6 cellular contexts compared by ENCODE assay signal in genomic region chr2:34646901-34647300, GRCh38.
"Had no signal": no experiment of that assay in that cellular context is flagged by ENCODE, and none has a peak within 500 bp of the region (broad histone marks: within the 10 kb centered on the region; RNA-seq: fewer than 3 reads in every experiment).

No MANE protein-coding gene starts in this region.

- H3K4me3 ChIP-seq: K562 had no signal

- DNase-seq: KBM-7, KG1 had no signal

- H3K9ac ChIP-seq: KMS-11 had no signal

- FAIRE-seq: HTR-8/SVneo, K562 had no signal

- H3K4me2 ChIP-seq: KMS-11 had no signal

- H3K27ac ChIP-seq: HL-60, KMS-11 had no signal

- ATAC-seq: K562 had no signal
